ENCODE assay signal across 8 cellular contexts in the genomic region with DNA sequence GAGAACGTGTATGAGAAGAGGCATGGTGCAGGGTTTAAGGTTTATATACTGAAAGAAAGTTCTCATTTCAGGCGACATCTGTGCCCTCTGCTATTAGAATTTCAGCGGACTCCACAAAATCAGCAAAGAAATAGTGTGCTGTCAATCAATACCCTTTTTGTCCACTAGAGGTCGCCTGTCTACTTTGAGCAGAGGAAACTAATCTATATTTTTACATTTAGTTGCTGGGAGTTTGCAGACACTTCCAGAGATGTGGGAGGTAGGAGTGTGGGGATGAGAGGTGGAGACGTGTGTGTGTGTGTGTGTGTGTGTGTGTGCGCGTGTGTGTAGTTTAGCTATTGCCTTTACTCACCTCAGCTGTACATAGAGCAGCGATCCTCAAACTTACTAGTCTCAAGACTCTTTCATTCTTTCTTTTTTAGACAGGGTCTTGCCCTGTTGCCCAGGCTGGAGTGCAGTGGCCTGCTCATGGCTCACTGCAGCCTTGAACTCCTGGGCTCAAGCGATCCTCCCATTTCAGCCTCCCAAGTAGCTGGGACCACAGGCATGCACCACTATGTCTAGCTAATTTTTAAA. TPM values are rescaled to one million over a fixed set of nuclear protein-coding genes. Genes with fewer than 3 reads are reported as not detected.
DNase-seq lines count a peak whose midpoint lies in the region; ATAC-seq and TF ChIP-seq lines count a peak whose summit lies in the region.

No MANE protein-coding gene starts in this region.

- 35 to 36% methylated on average over 9 of the region's 9 CpGs for WGBS in sigmoid colon, 2 donors

- no peaks in the 10 kb centered on the region for H3K36me3 Mint-ChIP-seq in activated T-cell treated with anti-CD3 and anti-CD28 coated beads, Interleukin-2, amount 50 U/mL, for 72 hours (ENCODE audit: insufficient read depth in 2 of 2)
- H3K36me3 Mint-ChIP-seq in activated T-helper 2 cell treated with anti-CD3 and anti-CD28 coated beads, Interferon-gamma antibody, Interleukin-2, Interleukin-4, amounts not matched to agents 10 μg/mL and 5 μg/mL and 100 μg/mL, durations not matched to agents 14 hours and 24 hours and 36 hours (ENCODE audit: low read depth) = peaks cover 4% of the 10 kb centered on the region

- peaks cover 16% of the 10 kb centered on the region for H3K4me1 Mint-ChIP-seq in activated T-cell treated with anti-CD3 and anti-CD28 coated beads, Interleukin-2, amount 50 U/mL, for 72 hours (ENCODE audit: low read depth)
- peaks cover 5% of the 10 kb centered on the region for H3K4me1 Mint-ChIP-seq in activated T-helper 2 cell treated with anti-CD3 and anti-CD28 coated beads, Interferon-gamma antibody, Interleukin-2, Interleukin-4, amounts not matched to agents 10 μg/mL and 5 μg/mL and 100 μg/mL, durations not matched to agents 14 hours and 24 hours and 36 hours (ENCODE audit: low read depth)

- no peaks in the 10 kb centered on the region for H3K9me3 Mint-ChIP-seq in activated T-cell treated with anti-CD3 and anti-CD28 coated beads, Interleukin-2, amount 50 U/mL, for 72 hours
- no peaks in the 10 kb centered on the region for H3K9me3 Mint-ChIP-seq in activated T-helper 2 cell treated with anti-CD3 and anti-CD28 coated beads, Interferon-gamma antibody, Interleukin-2, Interleukin-4, amounts not matched to agents 10 μg/mL and 5 μg/mL and 100 μg/mL, durations not matched to agents 14 hours and 24 hours and 36 hours

- no peak for TF ChIP-seq EP300 in sigmoid colon (IDR thresholded peaks at IDR 0.05)

- no peaks in the 10 kb centered on the region for H3K27me3 Mint-ChIP-seq in activated T-cell treated with anti-CD3 and anti-CD28 coated beads, Interleukin-2, amount 50 U/mL, for 72 hours (ENCODE audit: low read depth)
- H3K27me3 Mint-ChIP-seq in activated T-helper 2 cell treated with anti-CD3 and anti-CD28 coated beads, Interferon-gamma antibody, Interleukin-2, Interleukin-4, amounts not matched to agents 10 μg/mL and 5 μg/mL and 100 μg/mL, durations not matched to agents 14 hours and 24 hours and 36 hours (ENCODE audit: low read depth) = no peaks in the 10 kb centered on the region

- H3K27ac ChIP-seq in left ventricle myocardium inferior (replicated peaks) (no peak overlapping the region), sigmoid colon (no peak overlapping the region)

- H3K4me3 Mint-ChIP-seq in activated T-cell treated with anti-CD3 and anti-CD28 coated beads, Interleukin-2, amount 50 U/mL, for 72 hours = no peak overlapping the region
- H3K4me3 Mint-ChIP-seq in activated T-helper 2 cell treated with anti-CD3 and anti-CD28 coated beads, Interferon-gamma antibody, Interleukin-2, Interleukin-4, amounts not matched to agents 10 μg/mL and 5 μg/mL and 100 μg/mL, durations not matched to agents 14 hours and 24 hours and 36 hours (ENCODE audit: low read depth) = no peak overlapping the region

- peak; percentile 88 for TF ChIP-seq CTCF in left ventricle myocardium inferior (IDR thresholded peaks at IDR 0.05; ENCODE audit: borderline replicate concordance)
- peak; percentile 55 to 89 (median 88) for TF ChIP-seq CTCF in sigmoid colon (IDR thresholded peaks at IDR 0.05)

- H3K4me1 ChIP-seq in left ventricle myocardium inferior = peaks cover 9% of the 10 kb centered on the region
- H3K4me1 ChIP-seq in sigmoid colon = peaks cover 0 to 39% (median 32%) of the 10 kb centered on the region in 4 donors

- H3K27me3 ChIP-seq in left ventricle myocardium inferior (ENCODE audit: low read depth) = no peaks in the 10 kb centered on the region
- no peaks in the 10 kb centered on the region for H3K27me3 ChIP-seq in sigmoid colon

- no peak overlapping the region for H3K4me3 ChIP-seq in left ventricle myocardium inferior
- no peak overlapping the region for H3K4me3 ChIP-seq in sigmoid colon

- no peak for TF ChIP-seq POLR2A in sigmoid colon (IDR thresholded peaks at IDR 0.05)

- H3K9me3 ChIP-seq in left ventricle myocardium inferior (replicated peaks) (no peaks in the 10 kb centered on the region), sigmoid colon (no peaks in the 10 kb centered on the region)

- intact Hi-C loops in left ventricle myocardium inferior (cut with micrococcal nuclease) (no loop called here), sigmoid colon (cut with DNase I) (no loop called here)
- intact Hi-C loops in activated T-helper 2 cell treated with anti-CD3 and anti-CD28 coated beads, Interferon-gamma antibody, Interleukin-2, Interleukin-4, amounts not matched to agents 10 μg/mL and 5 μg/mL and 100 μg/mL, durations not matched to agents 14 hours and 24 hours and 36 hours (cut with micrococcal nuclease) = loop anchor here (5.0 kb wide), 1 partner anchor 108 kb away; no protein-coding TSS in a partner anchor

- no peak overlapping the region for H3K27ac Mint-ChIP-seq in activated T-cell treated with anti-CD3 and anti-CD28 coated beads, Interleukin-2, amount 50 U/mL, for 72 hours
- no peak overlapping the region for H3K27ac Mint-ChIP-seq in activated T-helper 2 cell treated with anti-CD3 and anti-CD28 coated beads, Interferon-gamma antibody, Interleukin-2, Interleukin-4, amounts not matched to agents 10 μg/mL and 5 μg/mL and 100 μg/mL, durations not matched to agents 14 hours and 24 hours and 36 hours

- peak; percentile 33 for DNase-seq in COLO829 (ENCODE audit: low spot score)
- DNase-seq in H4 (ENCODE audit: low spot score) = peak; percentile 62
- peak; percentile 35 for DNase-seq in NCI-H446 treated with DMSO at 0.1 percent for 48 hours (lab: John Stamatoyannopoulos, UW)
- peak; percentile 41 to 61 for DNase-seq in activated T-cell treated with anti-CD3 and anti-CD28 coated beads, Interleukin-2, amount 50 U/mL, for 72 hours
- DNase-seq in left ventricle myocardium inferior = no peak
- no peak for DNase-seq in sigmoid colon
- no peak for DNase-seq in activated T-helper 2 cell treated with anti-CD3 and anti-CD28 coated beads, Interferon-gamma antibody, Interleukin-2, Interleukin-4, amounts not matched to agents 10 μg/mL and 5 μg/mL and 100 μg/mL, durations not matched to agents 14 hours and 24 hours and 36 hours (ENCODE audit: low spot score)

- H3K36me3 ChIP-seq in left ventricle myocardium inferior (no peaks in the 10 kb centered on the region), sigmoid colon (no peaks in the 10 kb centered on the region)

- peak in 1 of 2 donors; percentile 36 for ATAC-seq in activated T-cell treated with anti-CD3 and anti-CD28 coated beads, Interleukin-2, amount 50 U/mL, for 72 hours (replicated peaks in 1 of 2)
- ATAC-seq in HG03159 (IDR thresholded peaks at IDR 0.05; ENCODE audit: unreplicated experiment) = no peak

RNA-seq across cellular contexts. Expression of a gene that starts 9.7 kb away (rescaled TPM):
- total RNA-seq in H4 (2014; rRNA removed; shearing (Covaris generic)) = 5.7 and 7.2 TPM in 2 replicates
- total RNA-seq in activated T-cell treated with anti-CD3 and anti-CD28 coated beads, Interleukin-2, amount 50 U/mL, for 72 hours = 10 to 100 TPM; 19.7 to 21.4 TPM
- total RNA-seq in left ventricle myocardium inferior = 12.2 TPM
- 10 to 100 TPM in 3 of 4 donors, 1 to 10 TPM in 1; 8.6 to 16.3 (median 14.8) TPM for total RNA-seq in sigmoid colon
- polyA plus RNA-seq in sigmoid colon = 10 to 100 TPM in 1 of 3 donors, 1 to 10 TPM in 2; 3.0 to 10.7 (median 7.8) TPM
- 9.3 and 12.7 TPM in 2 replicates for total RNA-seq in activated T-helper 2 cell treated with anti-CD3 and anti-CD28 coated beads, Interferon-gamma antibody, Interleukin-2, Interleukin-4, amounts not matched to agents 10 μg/mL and 5 μg/mL and 100 μg/mL, durations not matched to agents 14 hours and 24 hours and 36 hours

RNA-seq across cellular contexts. Expression of a gene that starts 25.2 kb away (rescaled TPM):
- 0.04 TPM in 1 of 2 replicates, not detected in the other for total RNA-seq in H4 (2014; rRNA removed; shearing (Covaris generic))
- 1 to 10 TPM; 1.8 to 3.0 TPM for total RNA-seq in activated T-cell treated with anti-CD3 and anti-CD28 coated beads, Interleukin-2, amount 50 U/mL, for 72 hours
- total RNA-seq in left ventricle myocardium inferior (3.9 TPM), sigmoid colon (10 to 100 TPM in 2 of 4 donors, 1 to 10 TPM in 2; 6.9 to 19.4 (median 8.9) TPM)
- 10 to 100 TPM in 1 of 3 donors, 1 to 10 TPM in 2; 5.4 to 10.6 (median 6.7) TPM for polyA plus RNA-seq in sigmoid colon
- 1.1 and 1.2 TPM in 2 replicates for total RNA-seq in activated T-helper 2 cell treated with anti-CD3 and anti-CD28 coated beads, Interferon-gamma antibody, Interleukin-2, Interleukin-4, amounts not matched to agents 10 μg/mL and 5 μg/mL and 100 μg/mL, durations not matched to agents 14 hours and 24 hours and 36 hours

RNA-seq across cellular contexts. Expression of a gene that starts 28.1 kb away (rescaled TPM):
- total RNA-seq in H4 (2014; rRNA removed; shearing (Covaris generic)) = 3.4 and 3.6 TPM in 2 replicates
- 10 to 100 TPM; 51.6 to 51.7 TPM for total RNA-seq in activated T-cell treated with anti-CD3 and anti-CD28 coated beads, Interleukin-2, amount 50 U/mL, for 72 hours
- total RNA-seq in left ventricle myocardium inferior (21.6 TPM), sigmoid colon (10 to 100 TPM; 13.2 to 33.1 (median 20.9) TPM)
- polyA plus RNA-seq in sigmoid colon = 10 to 100 TPM; 16.2 to 42.8 (median 18.7) TPM
- 34.3 and 37.5 TPM in 2 replicates for total RNA-seq in activated T-helper 2 cell treated with anti-CD3 and anti-CD28 coated beads, Interferon-gamma antibody, Interleukin-2, Interleukin-4, amounts not matched to agents 10 μg/mL and 5 μg/mL and 100 μg/mL, durations not matched to agents 14 hours and 24 hours and 36 hours

RNA-seq across cellular contexts. Expression of a gene that starts 47.6 kb away (rescaled TPM):
- 0.08 TPM in 1 of 2 replicates, not detected in the other for total RNA-seq in H4 (2014; rRNA removed; shearing (Covaris generic))
- total RNA-seq in activated T-cell treated with anti-CD3 and anti-CD28 coated beads, Interleukin-2, amount 50 U/mL, for 72 hours = not detected
- total RNA-seq in left ventricle myocardium inferior = 0.38 TPM
- 1 to 10 TPM; 1.1 to 2.7 (median 1.6) TPM for total RNA-seq in sigmoid colon
- 1 to 10 TPM in 1 of 3 donors, under 1 TPM in 2; 0.60 to 1.4 (median 0.69) TPM for polyA plus RNA-seq in sigmoid colon
- not detected in 2 replicates for total RNA-seq in activated T-helper 2 cell treated with anti-CD3 and anti-CD28 coated beads, Interferon-gamma antibody, Interleukin-2, Interleukin-4, amounts not matched to agents 10 μg/mL and 5 μg/mL and 100 μg/mL, durations not matched to agents 14 hours and 24 hours and 36 hours

RNA-seq across cellular contexts. Expression of a gene that starts 53.4 kb away (rescaled TPM):
- total RNA-seq in H4 (2014; rRNA removed; shearing (Covaris generic)) = 3.3 and 3.7 TPM in 2 replicates
- 10 to 100 TPM; 41.4 to 59.2 TPM for total RNA-seq in activated T-cell treated with anti-CD3 and anti-CD28 coated beads, Interleukin-2, amount 50 U/mL, for 72 hours
- total RNA-seq in left ventricle myocardium inferior (3.9 TPM), sigmoid colon (1 to 10 TPM; 2.5 to 5.4 (median 4.2) TPM)
- 10 to 100 TPM; 16.2 to 39.5 (median 19.7) TPM for polyA plus RNA-seq in sigmoid colon
- 14.6 and 16.3 TPM in 2 replicates for total RNA-seq in activated T-helper 2 cell treated with anti-CD3 and anti-CD28 coated beads, Interferon-gamma antibody, Interleukin-2, Interleukin-4, amounts not matched to agents 10 μg/mL and 5 μg/mL and 100 μg/mL, durations not matched to agents 14 hours and 24 hours and 36 hours

Comparison
In these comparisons a context has a peak if more than half of its experiments do, and no peak if none do; other contexts are left out.
1. DNase-seq: peak in COLO829 (single experiment), H4 (single experiment), NCI-H446 treated with DMSO at 0.1 percent for 48 hours (single experiment) and activated T-cell treated with anti-CD3 and anti-CD28 coated beads, Interleukin-2, amount 50 U/mL, for 72 hours (2 of 2); none in left ventricle myocardium inferior (single experiment), sigmoid colon (single experiment) and activated T-helper 2 cell treated with anti-CD3 and anti-CD28 coated beads, Interferon-gamma antibody, Interleukin-2, Interleukin-4, amounts not matched to agents 10 μg/mL and 5 μg/mL and 100 μg/mL, durations not matched to agents 14 hours and 24 hours and 36 hours (single experiment).